In genomic region chr16:68381363-68381724, GRCh38 we compare ENCODE assay signal across 1 cellular context.
TF ChIP-seq lines count a peak whose summit lies in the region.

No MANE protein-coding gene starts in this region.

TF ChIP-seq in SK-N-SH treated with all-trans-retinoic acid at 6 μM for 48 hours, 23 proteins besides CTCF, POLR2A, EP300 and RAD21 (continued from another document):
- no peak for TF ChIP-seq ZFP30 (CRISPR knock-in tag; IDR thresholded peaks at IDR 0.05)
